ENCODE assay signal across 20 cellular contexts in the genomic region with DNA sequence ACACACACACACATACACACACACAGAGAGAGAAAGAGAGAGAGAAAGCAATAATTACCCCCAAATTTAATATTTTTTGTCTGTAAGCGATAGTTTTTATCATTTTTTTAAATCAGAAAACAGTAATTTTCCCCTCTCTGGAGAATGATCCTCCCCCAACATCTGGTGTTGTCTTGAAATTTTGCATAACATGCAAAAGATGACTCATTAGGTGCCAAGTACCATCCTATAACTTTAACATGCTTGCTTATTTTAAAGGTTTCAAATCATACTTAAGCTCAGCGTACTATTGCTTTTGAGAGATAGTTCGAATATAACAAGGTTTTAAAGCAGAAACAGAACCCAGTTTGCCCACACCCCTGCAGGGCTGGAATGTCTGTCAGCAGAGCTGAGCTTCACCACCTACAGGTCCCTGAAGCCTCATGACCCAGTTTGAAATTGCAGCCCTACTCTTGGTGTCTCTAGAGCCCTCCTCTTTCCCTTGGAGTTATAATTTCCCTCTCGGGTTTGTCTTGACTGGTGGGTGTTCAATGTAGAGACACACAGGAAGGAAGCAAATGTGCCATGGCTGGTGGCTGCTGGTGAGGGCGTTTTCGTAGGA.
A peak's percentile ranks its signal among the peaks of the same experiment; 100 is the strongest.
DNase-seq lines count a peak whose midpoint lies in the region; ATAC-seq, FAIRE-seq and TF ChIP-seq lines count a peak whose summit lies in the region.
"Had no signal": no experiment of that assay in that cellular context is flagged by ENCODE, and none has a peak within 500 bp of the region (broad histone marks: within the 10 kb centered on the region; RNA-seq: fewer than 3 reads in every experiment).

No MANE protein-coding gene starts in this region.

- ATAC-seq in HCT116 (peak; percentile 69), GM19351 (IDR thresholded peaks at IDR 0.05; ENCODE audit: unreplicated experiment) (no peak)

- H3K9ac ChIP-seq in HCT116 (ENCODE audit: low read length) (peak overlapping the region; percentile 32), mesendoderm (ENCODE audit: low read length) (no peak overlapping the region)
- H3K9ac ChIP-seq: BLaER1 had no signal

- H3K56ac ChIP-seq in mesendoderm (ENCODE audit: low read length) = no peak overlapping the region

- H4K5ac ChIP-seq in mesendoderm (ENCODE audit: low read length) = no peak overlapping the region

- H2BK15ac ChIP-seq in mesendoderm (replicated peaks; ENCODE audit: low read depth) = no peak overlapping the region

- H3K4me2 ChIP-seq in HCT116 (ENCODE audit: low read length) = peak overlapping the region; percentile 1
- H3K4me2 ChIP-seq in mesendoderm (ENCODE audit: low read length) = no peak overlapping the region
- H3K4me2 ChIP-seq: BLaER1, PC-9 had no signal

- H2BK5ac ChIP-seq in mesendoderm (ENCODE audit: low read length) = no peak overlapping the region

- no peaks in the 10 kb centered on the region for H3K9me3 ChIP-seq in HCT116 (ENCODE audit: control insufficient read depth in 1 of 2, insufficient read depth in 1 of 2, low read depth in 1 of 2, low read length in 2 of 2)
- H3K9me3 ChIP-seq: BLaER1, MG63, SJSA1 had no signal

- H3K36me3 ChIP-seq in HCT116 (ENCODE audit: control insufficient read depth in 1 of 2, insufficient read depth in 2 of 2, low read length in 2 of 2) (no peaks in the 10 kb centered on the region), bronchial epithelial cell (ENCODE audit: control insufficient read depth, insufficient read depth, low read length) (no peaks in the 10 kb centered on the region), mesendoderm (ENCODE audit: control insufficient read depth, insufficient read depth, low read length) (no peaks in the 10 kb centered on the region)
- H3K36me3 ChIP-seq: BLaER1, MG63, SJSA1 had no signal

- TF ChIP-seq CTCF in C4-2B (conservative IDR thresholded peaks at IDR 0.05) (no peak), HCT116 (IDR thresholded peaks at IDR 0.05 in 2 of 3, conservative IDR thresholded peaks at IDR 0.05 in 1 of 3; ENCODE audit: borderline replicate concordance in 1 of 3, insufficient read depth in 1 of 3, low read depth in 2 of 3, low read length in 2 of 3) (no peak), bronchial epithelial cell (IDR thresholded peaks at IDR 0.05; ENCODE audit: insufficient read depth, low read length, severe bottlenecking) (no peak)

- no peaks in the 10 kb centered on the region for H4K20me1 ChIP-seq in HCT116 (ENCODE audit: insufficient read depth)
- H4K20me1 ChIP-seq: BLaER1 had no signal

- no peak for DNase-seq in HCT116 (ENCODE audit: low read depth, low spot score)
- peak; percentile 54 for DNase-seq in bronchial epithelial cell (ENCODE audit: low read depth)
- peak; percentile 55 for DNase-seq in mesendoderm
- DNase-seq in NK-92 (lab: John Stamatoyannopoulos, UW; ENCODE audit: unreplicated experiment) = no peak
- no peak for DNase-seq in NCI-H526 treated with DMSO at 0.1 percent for 48 hours (lab: John Stamatoyannopoulos, UW)
- DNase-seq: CD8-positive, alpha-beta memory T cell; DND-41; Kasumi-1; MG63; NCI-H1092; NCI-H1436 treated with DMSO at 0.1 percent for 48 hours; NCI-H2081; NCI-H510A; NCI-H82; PC-9 had no signal

- H3K18ac ChIP-seq in mesendoderm (ENCODE audit: low read length) = peak overlapping the region; percentile 60

- POLR2A ChIA-PET in HCT116 (lab: Charles Lee) = interaction anchor here (1.1 to 2.5 kb wide), 3 partner anchors 22 to 99 kb away, joined by 4 to 7 read pairs (median 6); no protein-coding TSS in a partner anchor

- peak overlapping the region; percentile 61 for H3K27ac ChIP-seq in C4-2B
- peak overlapping the region; percentile 48 for H3K27ac ChIP-seq in HCT116 (ENCODE audit: low read depth, low read length)
- no peak overlapping the region for H3K27ac ChIP-seq in mesendoderm (ENCODE audit: low read depth, low read length)
- H3K27ac ChIP-seq: BLaER1, PC-9, SJSA1 had no signal

- H3K4ac ChIP-seq in mesendoderm (ENCODE audit: low read depth, low read length) = no peak overlapping the region

- H3K9me2 ChIP-seq in HCT116 (ENCODE audit: insufficient read depth) = no peaks in the 10 kb centered on the region; the same call in 1 of the 2 replicates

- RAD21 ChIA-PET in HCT116 (lab: Charles Lee; ENCODE audit: low non-redundant PET in 1 of 2, low total read pairs in 2 of 2, uncharacterized antibody in 2 of 2, unreplicated experiment in 2 of 2) = no interaction called here

- no peaks in the 10 kb centered on the region for H3K27me3 ChIP-seq in HCT116 (ENCODE audit: insufficient read depth, low read length)
- no peaks in the 10 kb centered on the region for H3K27me3 ChIP-seq in bronchial epithelial cell (ENCODE audit: control insufficient read depth, insufficient read depth, low read length)
- H3K27me3 ChIP-seq in mesendoderm (ENCODE audit: insufficient read depth, low read length, poor library complexity) = no peaks in the 10 kb centered on the region
- H3K27me3 ChIP-seq: BLaER1, MG63, SJSA1 had no signal

- H3K4me1 ChIP-seq in HCT116 (ENCODE audit: control insufficient read depth in 1 of 2, insufficient read depth in 2 of 2, low read length in 2 of 2) = peaks cover 55 to 88% of the 10 kb centered on the region in 2 experiments
- H3K4me1 ChIP-seq in mesendoderm (ENCODE audit: control insufficient read depth, low read depth, low read length) = no peaks in the 10 kb centered on the region
- H3K4me1 ChIP-seq: BLaER1, SJSA1 had no signal

- FAIRE-seq in bronchial epithelial cell (lab: Jason Lieb, UNC) = no peak
- FAIRE-seq: G401.6 had no signal

- intact Hi-C loops in HCT116 (cut with micrococcal nuclease) = no loop called here

- no peak overlapping the region for H4K8ac ChIP-seq in mesendoderm (ENCODE audit: low read depth, low read length)

- H2AFZ ChIP-seq in HCT116 (ENCODE audit: low read depth, low read length, poor library complexity, severe bottlenecking) = peak overlapping the region; percentile 27
- H2AFZ ChIP-seq: PC-9 had no signal

- H3K23ac ChIP-seq in mesendoderm (ENCODE audit: low read length) = no peak overlapping the region

- H2BK120ac ChIP-seq in mesendoderm (ENCODE audit: low read depth, low read length) = peak overlapping the region; percentile 97

- H2AK5ac ChIP-seq in mesendoderm (ENCODE audit: low read length) = no peak overlapping the region

- H3K79me2 ChIP-seq in HCT116 (ENCODE audit: insufficient read depth, low read length) (no peaks in the 10 kb centered on the region), mesendoderm (ENCODE audit: control insufficient read depth, insufficient read depth, low read length) (no peaks in the 10 kb centered on the region)

- BruUV-seq in HCT116 (replicated peaks; lab: Mats Ljungman, UMichigan) = no TSS peak

- CTCF ChIA-PET in HCT116 (lab: Charles Lee) = no interaction called here

- no peaks in the 10 kb centered on the region for H3K79me1 ChIP-seq in mesendoderm (ENCODE audit: low read length)

- WGBS in mesendoderm (ENCODE audit: extremely low coverage, insufficient coverage, low lambda C conversion rate) = no CpG with 5 or more reads among the region's 6 CpGs

- TF ChIP-seq POLR2A in HCT116 (IDR thresholded peaks at IDR 0.05; ENCODE audit: borderline replicate concordance, extremely low read depth, insufficient read depth, insufficient read length) = no peak

- TF ChIP-seq RAD21 in HCT116 (IDR thresholded peaks at IDR 0.05; ENCODE audit: low read depth) = no peak

- no peak overlapping the region for H3K4me3 ChIP-seq in HCT116 (replicated peaks in 1 of 2; ENCODE audit: low read depth in 1 of 2, low read length in 2 of 2)
- H3K4me3 ChIP-seq in bronchial epithelial cell (ENCODE audit: low read depth, low read length) = no peak overlapping the region
- H3K4me3 ChIP-seq in mesendoderm (ENCODE audit: low read length) = no peak overlapping the region
- H3K4me3 ChIP-seq: BLaER1, MG63, PC-9, SJSA1 had no signal

TF ChIP-seq in HCT116, 20 proteins besides CTCF, POLR2A, EP300 and RAD21 (continues in another document):
- TF ChIP-seq, protein P1, sequence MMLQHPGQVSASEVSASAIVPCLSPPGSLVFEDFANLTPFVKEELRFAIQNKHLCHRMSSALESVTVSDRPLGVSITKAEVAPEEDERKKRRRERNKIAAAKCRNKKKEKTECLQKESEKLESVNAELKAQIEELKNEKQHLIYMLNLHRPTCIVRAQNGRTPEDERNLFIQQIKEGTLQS (IDR thresholded peaks at IDR 0.05) = no peak
- no peak for TF ChIP-seq MAX (IDR thresholded peaks at IDR 0.05)
- no peak for TF ChIP-seq CBX3 (IDR thresholded peaks at IDR 0.05; ENCODE audit: low read depth)
- TF ChIP-seq SIN3A (IDR thresholded peaks at IDR 0.05; ENCODE audit: low read depth) = no peak
- TF ChIP-seq ZNF274 (IDR thresholded peaks at IDR 0.05; ENCODE audit: low read depth, low read length) = no peak
- TF ChIP-seq SRF (IDR thresholded peaks at IDR 0.05; ENCODE audit: low read depth) = no peak
- TF ChIP-seq, protein P2, sequence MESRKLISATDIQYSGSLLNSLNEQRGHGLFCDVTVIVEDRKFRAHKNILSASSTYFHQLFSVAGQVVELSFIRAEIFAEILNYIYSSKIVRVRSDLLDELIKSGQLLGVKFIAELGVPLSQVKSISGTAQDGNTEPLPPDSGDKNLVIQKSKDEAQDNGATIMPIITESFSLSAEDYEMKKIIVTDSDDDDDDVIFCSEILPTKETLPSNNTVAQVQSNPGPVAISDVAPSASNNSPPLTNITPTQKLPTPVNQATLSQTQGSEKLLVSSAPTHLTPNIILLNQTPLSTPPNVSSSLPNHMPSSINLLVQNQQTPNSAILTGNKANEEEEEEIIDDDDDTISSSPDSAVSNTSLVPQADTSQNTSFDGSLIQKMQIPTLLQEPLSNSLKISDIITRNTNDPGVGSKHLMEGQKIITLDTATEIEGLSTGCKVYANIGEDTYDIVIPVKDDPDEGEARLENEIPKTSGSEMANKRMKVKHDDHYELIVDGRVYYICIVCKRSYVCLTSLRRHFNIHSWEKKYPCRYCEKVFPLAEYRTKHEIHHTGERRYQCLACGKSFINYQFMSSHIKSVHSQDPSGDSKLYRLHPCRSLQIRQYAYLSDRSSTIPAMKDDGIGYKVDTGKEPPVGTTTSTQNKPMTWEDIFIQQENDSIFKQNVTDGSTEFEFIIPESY (IDR thresholded peaks at IDR 0.05; ENCODE audit: extremely low read depth, insufficient replicate concordance, low read length) = no peak
- no peak for TF ChIP-seq SP1 (IDR thresholded peaks at IDR 0.05; ENCODE audit: low read depth)
- TF ChIP-seq JUND (IDR thresholded peaks at IDR 0.05) = no peak
- no peak for TF ChIP-seq ZFX (IDR thresholded peaks at IDR 0.05)
- TF ChIP-seq EZH2 (IDR thresholded peaks at IDR 0.05) = no peak
- no peak for TF ChIP-seq POLR2AphosphoS5 (IDR thresholded peaks at IDR 0.05; ENCODE audit: low read depth, low read length)

Comparison
In these comparisons a context has a peak if more than half of its experiments do, and no peak if none do; other contexts are left out.
1. DNase-seq: peak in bronchial epithelial cell (single experiment) and mesendoderm (single experiment); none in HCT116 (single experiment), NK-92 (single experiment) and NCI-H526 treated with DMSO at 0.1 percent for 48 hours (single experiment).